In the genomic region with DNA sequence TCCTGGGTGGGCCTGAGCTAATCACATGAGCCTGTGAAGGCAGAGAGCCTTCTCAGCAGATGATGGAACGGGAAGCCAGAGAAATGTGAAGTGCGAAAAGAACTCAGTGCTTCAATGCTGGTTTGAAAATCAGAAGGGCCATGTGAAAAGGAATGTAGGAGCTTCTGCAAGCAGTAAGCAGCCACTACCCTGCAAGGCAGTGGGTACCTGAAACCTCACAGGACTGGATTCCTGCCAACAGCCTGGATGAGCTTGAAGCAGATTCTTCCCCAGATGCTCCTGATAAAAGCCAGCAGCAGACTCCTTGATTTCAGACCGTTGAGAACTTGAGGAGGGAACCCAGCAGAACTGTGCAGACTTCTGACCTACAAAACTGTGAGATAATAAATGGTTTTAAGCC, we compare ENCODE assay signal across 10 cellular contexts.
A peak's percentile ranks its signal among the peaks of the same experiment; 100 is the strongest.
DNase-seq lines count a peak whose midpoint lies in the region; ATAC-seq and TF ChIP-seq lines count a peak whose summit lies in the region.
"Had no signal": no experiment of that assay in that cellular context is flagged by ENCODE, and none has a peak within 500 bp of the region (broad histone marks: within the 10 kb centered on the region; RNA-seq: fewer than 3 reads in every experiment).

No MANE protein-coding gene starts in this region.

- H3K4me1 ChIP-seq in right cardiac atrium (ENCODE audit: control insufficient read depth, insufficient read depth, low read length) (peaks cover 12% of the 10 kb centered on the region), heart right ventricle (peaks cover 9 to 87% (median 54%) of the 10 kb centered on the region in 9 donors), muscle layer of colon (ENCODE audit: insufficient read depth, low read length) (peaks cover 59% of the 10 kb centered on the region)

- 36% methylated on average over 3 of the region's 3 CpGs for WGBS in right cardiac atrium
- 43 to 49% methylated on average over 3 of the region's 3 CpGs for WGBS in heart right ventricle, 2 donors

- no peak for DNase-seq in right cardiac atrium
- no peak for DNase-seq in heart right ventricle
- DNase-seq: activated CD4-positive, CD25-positive, alpha-beta regulatory T cell; stimulated activated CD4-positive, alpha-beta T cell treated with anti-CD3 and anti-CD28 coated beads, Interleukin-15, amount 100 ng/mL, for 24 hours had no signal

- H3K36me3 ChIP-seq in heart right ventricle: peaks cover 0 to 11% (median 0%) of the 10 kb centered on the region in 9 donors
- no peaks in the 10 kb centered on the region for H3K36me3 ChIP-seq in muscle layer of colon (ENCODE audit: insufficient read depth, low read length)

- intact Hi-C loops in right cardiac atrium (cut with DNase I) (no loop called here), heart right ventricle (cut with DNase I) (no loop called here)

- no peaks in the 10 kb centered on the region for H3K9me3 ChIP-seq in right cardiac atrium (ENCODE audit: control insufficient read depth, low read length)
- H3K9me3 ChIP-seq in heart right ventricle: no peaks in the 10 kb centered on the region
- no peaks in the 10 kb centered on the region for H3K9me3 ChIP-seq in muscle layer of colon (ENCODE audit: low read length)

- no peak overlapping the region for H3K9ac ChIP-seq in muscle layer of colon (ENCODE audit: low read length)

- H3K27ac ChIP-seq in right cardiac atrium (ENCODE audit: low read length): peak overlapping the region; percentile 37
- peak overlapping the region in 5 of 10 donors; percentile 25 to 82 (median 56) for H3K27ac ChIP-seq in heart right ventricle
- H3K27ac ChIP-seq in VCaP: peak overlapping the region; percentile 85
- H3K27ac ChIP-seq in muscle layer of colon (ENCODE audit: low read depth, low read length): peak overlapping the region; percentile 82

- H3K27me3 ChIP-seq in right cardiac atrium (ENCODE audit: control insufficient read depth, insufficient read depth): no peaks in the 10 kb centered on the region
- H3K27me3 ChIP-seq in heart right ventricle: no peaks in the 10 kb centered on the region
- no peaks in the 10 kb centered on the region for H3K27me3 ChIP-seq in muscle layer of colon (ENCODE audit: control insufficient read depth in 1 of 2, insufficient read depth in 2 of 2, low read length in 2 of 2)

- no peak overlapping the region for H3K4me3 ChIP-seq in right cardiac atrium (ENCODE audit: low read length)
- no peak overlapping the region for H3K4me3 ChIP-seq in heart right ventricle
- no peak overlapping the region for H3K4me3 ChIP-seq in muscle layer of colon (ENCODE audit: low read depth in 1 of 2, low read length in 2 of 2)

- TF ChIP-seq CTCF in heart right ventricle (IDR thresholded peaks at IDR 0.05): no peak
- TF ChIP-seq CTCF in VCaP (conservative IDR thresholded peaks at IDR 0.05): no peak

- no peak for ATAC-seq in right cardiac atrium
- no peak for ATAC-seq in heart right ventricle
- ATAC-seq in GM21619 (IDR thresholded peaks at IDR 0.05; ENCODE audit: unreplicated experiment): no peak
- ATAC-seq in HG02970 (IDR thresholded peaks at IDR 0.05; ENCODE audit: low FRiP score, unreplicated experiment): no peak
- no peak for ATAC-seq in GM21367 (IDR thresholded peaks at IDR 0.05; ENCODE audit: unreplicated experiment)
- ATAC-seq in HG02759 (IDR thresholded peaks at IDR 0.05; ENCODE audit: unreplicated experiment): no peak
